9 cellular contexts compared by ENCODE assay signal in the genomic region with DNA sequence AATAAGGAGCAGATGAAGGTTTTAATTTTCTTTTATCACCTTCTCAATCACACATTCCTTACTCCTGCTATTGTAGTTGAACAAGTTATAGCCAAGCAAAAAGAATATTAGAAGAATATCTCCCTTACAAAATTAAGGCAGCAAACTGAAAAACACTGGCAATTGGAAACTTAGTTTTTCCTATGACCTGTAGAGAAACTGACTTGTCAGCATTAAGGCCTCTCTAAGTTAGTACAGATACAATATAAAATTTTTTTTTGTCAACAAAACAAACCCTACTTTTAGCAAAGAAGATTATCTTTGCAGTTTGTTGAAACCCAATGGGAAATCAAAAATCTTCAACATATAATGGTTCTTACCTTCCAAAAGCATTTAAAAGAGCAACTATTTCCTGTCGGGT.
"Had no signal": no experiment of that assay in that cellular context is flagged by ENCODE, and none has a peak within 500 bp of the region (broad histone marks: within the 10 kb centered on the region; RNA-seq: fewer than 3 reads in every experiment).

No MANE protein-coding gene starts in this region.

- H3K9me3 Mint-ChIP-seq: HFFc6 had no signal

- H3K27ac ChIP-seq: GM23248, KMS-11 had no signal

- H3K4me2 ChIP-seq: KMS-11 had no signal

- DNase-seq: GM23248, GOT3, H7, HFFc6, KBM-7 had no signal

- H3K4me3 ChIP-seq: GM23248, HAP-1 had no signal

- H3K9ac ChIP-seq: GM23248, KMS-11 had no signal

- FAIRE-seq: HTR-8/SVneo had no signal

- ATAC-seq: HCT116 had no signal

- H3K9me3 ChIP-seq: HAP-1 had no signal

- H3K4me3 Mint-ChIP-seq: HFFc6 had no signal

- H3K36me3 ChIP-seq: HAP-1 had no signal

- H2AFZ ChIP-seq: GM23248 had no signal

- H3K27ac Mint-ChIP-seq: HFFc6 had no signal

- H3K4me1 ChIP-seq: HAP-1 had no signal
